In the genomic region with DNA sequence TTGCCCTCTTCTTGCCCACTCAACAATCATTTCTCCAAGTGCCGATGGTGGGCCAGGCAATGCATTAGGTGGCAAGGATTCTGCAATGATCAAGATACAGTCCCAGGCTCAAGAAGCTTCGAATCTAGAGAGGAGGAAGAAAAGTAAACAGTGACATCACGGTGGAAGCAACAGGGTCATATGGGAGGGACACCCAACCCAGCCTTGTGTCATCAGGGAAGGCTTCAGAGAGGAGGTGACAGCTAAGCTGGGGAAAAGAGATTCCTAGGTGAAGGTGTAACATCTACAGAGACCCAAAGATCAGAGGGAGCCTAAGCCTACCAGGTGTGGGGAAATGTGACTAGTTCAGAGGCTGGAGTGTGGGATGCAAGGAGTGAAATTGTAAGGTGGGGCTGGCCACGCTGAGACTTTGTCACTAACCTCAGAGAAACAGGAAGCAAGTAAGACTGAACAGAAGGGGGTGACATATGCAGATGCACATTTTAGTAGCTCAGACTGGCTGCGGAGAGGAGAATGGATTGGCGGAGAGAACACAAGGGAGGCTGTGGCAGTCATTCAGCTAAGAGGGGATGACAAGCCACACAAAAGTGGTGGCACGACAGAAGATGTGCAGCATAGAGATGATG, we compare ENCODE assay signal across 8 cellular contexts.
DNase-seq lines count a peak whose midpoint lies in the region; ATAC-seq and TF ChIP-seq lines count a peak whose summit lies in the region.

No MANE protein-coding gene starts in this region.

- H3K27ac Mint-ChIP-seq in T-helper 2 cell treated with Interferon-gamma antibody and Interleukin-4, amounts not matched to agents 5 μg/mL and 100 μg/mL, for 36 hours, result peak overlapping the region; percentile 98
- peak overlapping the region; percentile 96 for H3K27ac Mint-ChIP-seq in effector memory CD8-positive, alpha-beta T cell
- H3K27ac Mint-ChIP-seq in H9, result no peak overlapping the region

- H3K27me3 ChIP-seq in thymus (ENCODE audit: control insufficient read depth, insufficient read depth) (no peaks in the 10 kb centered on the region), H9 (ENCODE audit: insufficient read depth, low read length) (no peaks in the 10 kb centered on the region), osteoblast (ENCODE audit: insufficient read depth, low read length) (no peaks in the 10 kb centered on the region)

- no peaks in the 10 kb centered on the region for H3K23me2 ChIP-seq in H9 (ENCODE audit: insufficient read length, low read depth, low read length, poor library complexity, severe bottlenecking)

- H3K4me2 ChIP-seq in H9 (ENCODE audit: insufficient read depth, insufficient read length, low read length) (no peak overlapping the region), osteoblast (ENCODE audit: insufficient read depth, low read length) (no peak overlapping the region)

- TF ChIP-seq CTCF in H9 (conservative IDR thresholded peaks at IDR 0.05) (no peak), osteoblast (IDR thresholded peaks at IDR 0.05; ENCODE audit: extremely low read depth, low read depth, low read length) (no peak)

- H3K4me1 ChIP-seq in thymus (ENCODE audit: control insufficient read depth, insufficient read depth, low read length) (peaks cover 66% of the 10 kb centered on the region), H9 (ENCODE audit: insufficient read depth, low read length) (no peaks in the 10 kb centered on the region), osteoblast (ENCODE audit: insufficient read depth, low read length) (peaks cover 12% of the 10 kb centered on the region)

- DNase-seq in T-helper 2 cell treated with Interferon-gamma antibody and Interleukin-4, amounts not matched to agents 5 μg/mL and 100 μg/mL, for 36 hours (ENCODE audit: low spot score), result peak; percentile 54
- peak; percentile 67 to 76 (median 68) for DNase-seq in effector memory CD8-positive, alpha-beta T cell
- DNase-seq in H9 (no peak), osteoblast (ENCODE audit: insufficient read length, low spot score, missing footprints) (no peak), H4 (ENCODE audit: low spot score) (no peak)

- H3K4ac ChIP-seq in H9 (ENCODE audit: low read depth, low read length), result no peak overlapping the region

- H3K27me3 Mint-ChIP-seq in T-helper 2 cell treated with Interferon-gamma antibody and Interleukin-4, amounts not matched to agents 5 μg/mL and 100 μg/mL, for 36 hours (ENCODE audit: low read depth), result no peaks in the 10 kb centered on the region
- H3K27me3 Mint-ChIP-seq in effector memory CD8-positive, alpha-beta T cell, result no peaks in the 10 kb centered on the region
- no peaks in the 10 kb centered on the region for H3K27me3 Mint-ChIP-seq in H9 (ENCODE audit: low read depth)

- no peak overlapping the region for H4K5ac ChIP-seq in H9 (ENCODE audit: insufficient read length, low read depth, low read length)

- H3K4me1 Mint-ChIP-seq in T-helper 2 cell treated with Interferon-gamma antibody and Interleukin-4, amounts not matched to agents 5 μg/mL and 100 μg/mL, for 36 hours (ENCODE audit: low read depth), result peaks cover 74% of the 10 kb centered on the region
- H3K4me1 Mint-ChIP-seq in effector memory CD8-positive, alpha-beta T cell (ENCODE audit: low read depth in 2 of 2), result peaks cover 73 to 86% of the 10 kb centered on the region in 2 donors
- H3K4me1 Mint-ChIP-seq in H9, result 0 out of 4 replicates have a peak, but pooled peaks cover 0 to 5% of the 10 kb centered on the region in 2 experiments

- H3K36me3 ChIP-seq in thymus (ENCODE audit: control insufficient read depth, insufficient read depth) (no peaks in the 10 kb centered on the region), osteoblast (ENCODE audit: insufficient read depth, low read length) (no peaks in the 10 kb centered on the region)

- peak overlapping the region; percentile 74 for H3K4me3 Mint-ChIP-seq in T-helper 2 cell treated with Interferon-gamma antibody and Interleukin-4, amounts not matched to agents 5 μg/mL and 100 μg/mL, for 36 hours
- H3K4me3 Mint-ChIP-seq in effector memory CD8-positive, alpha-beta T cell, result peak overlapping the region; percentile 78
- no peak overlapping the region for H3K4me3 Mint-ChIP-seq in H9

- H3K23ac ChIP-seq in H9 (ENCODE audit: insufficient read length, low read depth, low read length), result no peak overlapping the region

- H2BK20ac ChIP-seq in H9 (ENCODE audit: low read depth, low read length, poor library complexity, severe bottlenecking), result no peak overlapping the region

- no peak overlapping the region for H2AFZ ChIP-seq in H9 (ENCODE audit: low read length)
- no peak overlapping the region for H2AFZ ChIP-seq in osteoblast (ENCODE audit: low read length)

- no peak overlapping the region for H3K14ac ChIP-seq in H9 (ENCODE audit: insufficient read depth, low read length)

- H2BK12ac ChIP-seq in H9 (ENCODE audit: insufficient read length, low read depth, low read length), result no peak overlapping the region

- no peak overlapping the region for H3K9ac ChIP-seq in H9 (ENCODE audit: extremely low read depth, insufficient read length, low read length)

- H4K91ac ChIP-seq in H9 (ENCODE audit: insufficient read length, low read depth, low read length), result no peak overlapping the region

- no peaks in the 10 kb centered on the region for H3K79me2 ChIP-seq in H9 (ENCODE audit: insufficient read depth, low read length)
- no peaks in the 10 kb centered on the region for H3K79me2 ChIP-seq in osteoblast (ENCODE audit: insufficient read depth, low read length)

- no peaks in the 10 kb centered on the region for H3K9me3 ChIP-seq in thymus (ENCODE audit: control insufficient read depth)
- no peaks in the 10 kb centered on the region for H3K9me3 ChIP-seq in H9 (ENCODE audit: control insufficient read depth, low read depth, low read length)
- H3K9me3 ChIP-seq in osteoblast (ENCODE audit: low read depth, low read length), result no peaks in the 10 kb centered on the region

- H3K79me1 ChIP-seq in H9 (ENCODE audit: insufficient read depth, low read depth, low read length, poor library complexity, severe bottlenecking), result no peaks in the 10 kb centered on the region

- H4K8ac ChIP-seq in H9 (replicated peaks; ENCODE audit: insufficient read length, low read depth, low read length), result no peak overlapping the region

- no peak overlapping the region for H3K56ac ChIP-seq in H9 (ENCODE audit: insufficient read length, low read depth, low read length)

- no peak overlapping the region for H2BK5ac ChIP-seq in H9 (ENCODE audit: insufficient read length, low read length)

- H4K20me1 ChIP-seq in H9 (ENCODE audit: control insufficient read depth, insufficient read depth, insufficient read length) (no peaks in the 10 kb centered on the region), osteoblast (ENCODE audit: insufficient read depth, low read length) (no peaks in the 10 kb centered on the region)

- H2BK120ac ChIP-seq in H9 (ENCODE audit: low read depth, low read length, poor library complexity, severe bottlenecking), result no peak overlapping the region

- H3K4me3 ChIP-seq in thymus (ENCODE audit: low read length) (no peak overlapping the region), osteoblast (ENCODE audit: insufficient read depth, low read length) (no peak overlapping the region)

- peak overlapping the region; percentile 82 for H3K27ac ChIP-seq in thymus (ENCODE audit: low read depth)
- H3K27ac ChIP-seq in H9 (ENCODE audit: insufficient read length, low read depth, low read length), result no peak overlapping the region
- no peak overlapping the region for H3K27ac ChIP-seq in osteoblast (ENCODE audit: low read depth, low read length)

- ATAC-seq in GM18511 (IDR thresholded peaks at IDR 0.05; ENCODE audit: unreplicated experiment) (peak; percentile 66), HG02852 (IDR thresholded peaks at IDR 0.05; ENCODE audit: unreplicated experiment) (peak; percentile 72)
- ATAC-seq in effector memory CD8-positive, alpha-beta T cell (replicated peaks), result peak; percentile 90

- no peak overlapping the region for H3T11ph ChIP-seq in H9 (ENCODE audit: low read length)

- peaks cover 47% of the 10 kb centered on the region for H3K36me3 Mint-ChIP-seq in T-helper 2 cell treated with Interferon-gamma antibody and Interleukin-4, amounts not matched to agents 5 μg/mL and 100 μg/mL, for 36 hours (ENCODE audit: low read depth)
- H3K36me3 Mint-ChIP-seq in effector memory CD8-positive, alpha-beta T cell (ENCODE audit: insufficient read depth), result peaks cover 21% of the 10 kb centered on the region
- H3K36me3 Mint-ChIP-seq in H9 (ENCODE audit: insufficient read depth in 1 of 3, low read depth in 3 of 3), result no peaks in the 10 kb centered on the region; a peak in 1 of 7 replicates

- no peak overlapping the region for H3K18ac ChIP-seq in H9 (ENCODE audit: insufficient read length, low read depth, low read length)

- WGBS in thymus, result 26% methylated on average over 7 of the region's 7 CpGs
- WGBS in H9 (ENCODE audit: extremely low coverage, insufficient read length, low lambda C conversion rate), result no CpG with 5 or more reads among the region's 7 CpGs

- no peak overlapping the region for H2AK5ac ChIP-seq in H9 (ENCODE audit: insufficient read length, low read length)

- H3K9me3 Mint-ChIP-seq in T-helper 2 cell treated with Interferon-gamma antibody and Interleukin-4, amounts not matched to agents 5 μg/mL and 100 μg/mL, for 36 hours, result peaks cover 3% of the 10 kb centered on the region
- no peaks in the 10 kb centered on the region for H3K9me3 Mint-ChIP-seq in effector memory CD8-positive, alpha-beta T cell
- H3K9me3 Mint-ChIP-seq in H9, result no peaks in the 10 kb centered on the region

- H2BK15ac ChIP-seq in H9 (ENCODE audit: low read depth, low read length), result no peak overlapping the region

Comparison
In these comparisons a context has a peak if more than half of its experiments do, and no peak if none do; other contexts are left out.
1. DNase-seq: peak in T-helper 2 cell treated with Interferon-gamma antibody and Interleukin-4, amounts not matched to agents 5 μg/mL and 100 μg/mL, for 36 hours (single experiment) and effector memory CD8-positive, alpha-beta T cell (3 of 3); none in H9 (single experiment), osteoblast (single experiment) and H4 (single experiment).
2. H3K27ac Mint-ChIP-seq: peak in T-helper 2 cell treated with Interferon-gamma antibody and Interleukin-4, amounts not matched to agents 5 μg/mL and 100 μg/mL, for 36 hours (single experiment) and effector memory CD8-positive, alpha-beta T cell (2 of 2); none in H9 (0 of 3).
3. H3K4me3 Mint-ChIP-seq: peak in T-helper 2 cell treated with Interferon-gamma antibody and Interleukin-4, amounts not matched to agents 5 μg/mL and 100 μg/mL, for 36 hours (single experiment) and effector memory CD8-positive, alpha-beta T cell (2 of 2); none in H9 (0 of 2).
4. Peak in every context shown above with its lines, with median percentiles within 50 percentile points of each other: ATAC-seq.